1 cellular context compared by ENCODE assay signal in genomic region chr16:30082545-30083090, GRCh38.
TF ChIP-seq lines count a peak whose summit lies in the region.

No MANE protein-coding gene starts in this region.

TF ChIP-seq in A549, 52 proteins besides CTCF, POLR2A, EP300 and RAD21 (continued from another document):
- TF ChIP-seq REST (IDR thresholded peaks at IDR 0.05) (no peak), HDAC2 (IDR thresholded peaks at IDR 0.05) (no peak), HOXB5 (CRISPR knock-in tag; IDR thresholded peaks at IDR 0.05) (no peak), ZNF302 (CRISPR knock-in tag; IDR thresholded peaks at IDR 0.05) (no peak), HEYL (CRISPR knock-in tag; IDR thresholded peaks at IDR 0.05) (no peak), MAZ (IDR thresholded peaks at IDR 0.05; ENCODE audit: borderline replicate concordance, low read depth, low read length) (no peak), SMC3 (IDR thresholded peaks at IDR 0.05) (no peak), ZSCAN20 (CRISPR knock-in tag; IDR thresholded peaks at IDR 0.05) (no peak), CBX2 (IDR thresholded peaks at IDR 0.05; ENCODE audit: borderline replicate concordance, low read depth) (no peak), PBX3 (IDR thresholded peaks at IDR 0.05) (no peak)
TF ChIP-seq in A549: peak in this region for 0.
